Comparison of ENCODE assay signal across 21 cellular contexts in genomic region chr7:2043316-2044039, GRCh38.
A peak's percentile ranks its signal among the peaks of the same experiment; 100 is the strongest.
DNase-seq lines count a peak whose midpoint lies in the region; ATAC-seq and TF ChIP-seq lines count a peak whose summit lies in the region.
"Had no signal": no experiment of that assay in that cellular context is flagged by ENCODE, and none has a peak within 500 bp of the region (broad histone marks: within the 10 kb centered on the region; RNA-seq: fewer than 3 reads in every experiment).

No MANE protein-coding gene starts in this region.

- H3K36me3 Mint-ChIP-seq in natural killer cell treated with Interleukin-12 subunit alpha and Interleukin-12 subunit beta and Interleukin-15 and Interleukin-18, amount 100 ng/mL, for 72 hours, result no peaks in the 10 kb centered on the region
- H3K36me3 Mint-ChIP-seq in natural killer cell, result no peaks in the 10 kb centered on the region
- H3K36me3 Mint-ChIP-seq in T-helper 2 cell treated with Interferon-gamma antibody and Interleukin-4, amounts not matched to agents 5 μg/mL and 100 μg/mL, for 36 hours (ENCODE audit: low read depth), result peaks cover 11% of the 10 kb centered on the region

- 95 to 97% methylated on average over 31 to 32 of the region's 32 CpGs for WGBS in aorta, 2 donors

- H3K36me3 ChIP-seq in WERI-Rb-1, result peaks cover 8% of the 10 kb centered on the region
- H3K36me3 ChIP-seq in mucosa of descending colon (ENCODE audit: low read depth), result no peaks in the 10 kb centered on the region
- H3K36me3 ChIP-seq in aorta (ENCODE audit: control insufficient read depth in 1 of 2, insufficient read depth in 2 of 2, low read length in 1 of 2), result no peaks in the 10 kb centered on the region
- no peaks in the 10 kb centered on the region for H3K36me3 ChIP-seq in PC-9 (ENCODE audit: low read depth)
- H3K36me3 ChIP-seq: pancreas had no signal

- peak; percentile 56 for DNase-seq in natural killer cell treated with Interleukin-12 subunit alpha and Interleukin-12 subunit beta and Interleukin-15 and Interleukin-18, amount 100 ng/mL, for 72 hours (ENCODE audit: low spot score)
- DNase-seq in natural killer cell (no peak), WERI-Rb-1 (peak; percentile 68), mucosa of descending colon (peak in 2 of 3 donors; percentile 9 to 27), aorta (peak; percentile 31 to 60), PC-9 (no peak)
- DNase-seq in T-helper 2 cell treated with Interferon-gamma antibody and Interleukin-4, amounts not matched to agents 5 μg/mL and 100 μg/mL, for 36 hours (ENCODE audit: low spot score), result no peak
- DNase-seq: activated T-cell treated with anti-CD3 and anti-CD28 coated beads, Interleukin-2, amount 50 U/mL, for 72 hours; DMS79 treated with DMSO at 0.1 percent for 48 hours; H7; NCI-H1930; NK-92 treated with Interleukin-12 subunit alpha and Interleukin-12 subunit beta, amount 100 ng/mL, for 24 hours; stimulated activated naive CD4-positive, alpha-beta T cell; T1000 had no signal

- ATAC-seq in natural killer cell treated with Interleukin-12 subunit alpha and Interleukin-12 subunit beta and Interleukin-15 and Interleukin-18, amount 100 ng/mL, for 72 hours, result no peak
- ATAC-seq in natural killer cell (no peak), mucosa of descending colon (no peak), aorta (ENCODE audit: low FRiP score) (no peak), GM21390 (IDR thresholded peaks at IDR 0.05; ENCODE audit: unreplicated experiment) (no peak)
- ATAC-seq: activated T-cell treated with anti-CD3 and anti-CD28 coated beads, Interleukin-2, amount 50 U/mL, for 72 hours; pancreas had no signal

- H3K9me3 ChIP-seq in WERI-Rb-1 (ENCODE audit: severe bottlenecking), result peaks cover 7% of the 10 kb centered on the region
- no peaks in the 10 kb centered on the region for H3K9me3 ChIP-seq in mucosa of descending colon
- H3K9me3 ChIP-seq in aorta (ENCODE audit: control insufficient read depth, low read length), result no peaks in the 10 kb centered on the region
- H3K9me3 ChIP-seq in PC-9 (ENCODE audit: insufficient read depth, low read depth), result no peaks in the 10 kb centered on the region
- H3K9me3 ChIP-seq: pancreas, tibial nerve had no signal

- H4K20me1 ChIP-seq in PC-9 (ENCODE audit: insufficient read depth), result peaks cover 20% of the 10 kb centered on the region

- H3F3A ChIP-seq in PC-9 (ENCODE audit: insufficient read depth, low read depth), result peaks cover 7% of the 10 kb centered on the region; the same call in 1 of the 2 replicates

- TF ChIP-seq CTCF in natural killer cell (IDR thresholded peaks at IDR 0.05) (no peak), WERI-Rb-1 (IDR thresholded peaks at IDR 0.05; ENCODE audit: low read depth, low read length) (no peak), mucosa of descending colon (IDR thresholded peaks at IDR 0.05) (no peak), PC-9 (conservative IDR thresholded peaks at IDR 0.05) (no peak)

- H3K79me2 ChIP-seq in PC-9 (ENCODE audit: low read depth), result no peaks in the 10 kb centered on the region

- no peaks in the 10 kb centered on the region for H3K27me3 ChIP-seq in WERI-Rb-1 (ENCODE audit: insufficient read depth, low read depth, severe bottlenecking)
- H3K27me3 ChIP-seq in aorta (ENCODE audit: control insufficient read depth in 1 of 2, insufficient read depth in 2 of 2, low read length in 1 of 2), result no peaks in the 10 kb centered on the region
- no peaks in the 10 kb centered on the region for H3K27me3 ChIP-seq in PC-9 (ENCODE audit: insufficient read depth, low read depth)
- H3K27me3 ChIP-seq: pancreas, tibial nerve had no signal

- no peak overlapping the region for H3K4me3 Mint-ChIP-seq in natural killer cell treated with Interleukin-12 subunit alpha and Interleukin-12 subunit beta and Interleukin-15 and Interleukin-18, amount 100 ng/mL, for 72 hours
- H3K4me3 Mint-ChIP-seq in natural killer cell, result no peak overlapping the region
- no peak overlapping the region for H3K4me3 Mint-ChIP-seq in T-helper 2 cell treated with Interferon-gamma antibody and Interleukin-4, amounts not matched to agents 5 μg/mL and 100 μg/mL, for 36 hours
- H3K4me3 Mint-ChIP-seq: activated naive CD8-positive, alpha-beta T cell; activated T-cell treated with anti-CD3 and anti-CD28 coated beads, Interleukin-2, amount 50 U/mL, for 72 hours; CD8-positive, alpha-beta memory T cell had no signal

- no peak overlapping the region for H3K4me2 ChIP-seq in PC-9
- H3K4me2 ChIP-seq: KMS-11 had no signal

- BruUV-seq in PC-9 (replicated peaks; lab: Mats Ljungman, UMichigan), result no TSS peak

- H3K9me2 ChIP-seq in PC-9 (ENCODE audit: insufficient read depth), result no peaks in the 10 kb centered on the region

- H3K27ac ChIP-seq in WERI-Rb-1 (no peak overlapping the region), aorta (ENCODE audit: low read depth in 1 of 2, low read length in 2 of 2) (no peak overlapping the region), PC-9 (no peak overlapping the region)
- H3K27ac ChIP-seq: KMS-11, pancreas, tibial nerve had no signal

- H3K4me3 ChIP-seq in WERI-Rb-1 (ENCODE audit: low read depth, low read length) (no peak overlapping the region), mucosa of descending colon (no peak overlapping the region), aorta (ENCODE audit: low read length in 2 of 2) (no peak overlapping the region), PC-9 (no peak overlapping the region)
- H3K4me3 ChIP-seq: lung, pancreas, tibial nerve had no signal

- POLR2A ChIA-PET in PC-9 (lab: Charles Lee; ENCODE audit: unreplicated experiment), result no interaction called here

- H3K9me3 Mint-ChIP-seq in natural killer cell treated with Interleukin-12 subunit alpha and Interleukin-12 subunit beta and Interleukin-15 and Interleukin-18, amount 100 ng/mL, for 72 hours, result no peaks in the 10 kb centered on the region
- no peaks in the 10 kb centered on the region for H3K9me3 Mint-ChIP-seq in natural killer cell
- no peaks in the 10 kb centered on the region for H3K9me3 Mint-ChIP-seq in T-helper 2 cell treated with Interferon-gamma antibody and Interleukin-4, amounts not matched to agents 5 μg/mL and 100 μg/mL, for 36 hours
- H3K9me3 Mint-ChIP-seq: activated T-cell treated with anti-CD3 and anti-CD28 coated beads, Interleukin-2, amount 50 U/mL, for 72 hours; CD8-positive, alpha-beta memory T cell had no signal

- no peak overlapping the region for H2AFZ ChIP-seq in PC-9

- H3K27me3 Mint-ChIP-seq in natural killer cell treated with Interleukin-12 subunit alpha and Interleukin-12 subunit beta and Interleukin-15 and Interleukin-18, amount 100 ng/mL, for 72 hours, result peaks cover 30 to 36% of the 10 kb centered on the region in 2 donors
- peaks cover 29 to 39% of the 10 kb centered on the region in 2 donors for H3K27me3 Mint-ChIP-seq in natural killer cell (ENCODE audit: low read depth in 2 of 2)
- no peaks in the 10 kb centered on the region for H3K27me3 Mint-ChIP-seq in T-helper 2 cell treated with Interferon-gamma antibody and Interleukin-4, amounts not matched to agents 5 μg/mL and 100 μg/mL, for 36 hours (ENCODE audit: low read depth)
- H3K27me3 Mint-ChIP-seq: activated naive CD8-positive, alpha-beta T cell; CD8-positive, alpha-beta memory T cell had no signal

- H3K27ac Mint-ChIP-seq in natural killer cell treated with Interleukin-12 subunit alpha and Interleukin-12 subunit beta and Interleukin-15 and Interleukin-18, amount 100 ng/mL, for 72 hours, result no peak overlapping the region
- no peak overlapping the region for H3K27ac Mint-ChIP-seq in natural killer cell
- H3K27ac Mint-ChIP-seq in T-helper 2 cell treated with Interferon-gamma antibody and Interleukin-4, amounts not matched to agents 5 μg/mL and 100 μg/mL, for 36 hours, result no peak overlapping the region
- H3K27ac Mint-ChIP-seq: activated naive CD8-positive, alpha-beta T cell; activated T-cell treated with anti-CD3 and anti-CD28 coated beads, Interleukin-2, amount 50 U/mL, for 72 hours had no signal

- H3K4me1 ChIP-seq in mucosa of descending colon (ENCODE audit: low read depth), result peaks cover 6% of the 10 kb centered on the region
- H3K4me1 ChIP-seq in aorta (ENCODE audit: control insufficient read depth in 1 of 2, insufficient read depth in 2 of 2, low read length in 2 of 2), result no peaks in the 10 kb centered on the region
- no peaks in the 10 kb centered on the region for H3K4me1 ChIP-seq in PC-9 (replicated peaks; ENCODE audit: insufficient read depth)
- H3K4me1 ChIP-seq: pancreas, tibial nerve had no signal

- intact Hi-C loops in natural killer cell (cut with micrococcal nuclease), result no loop called here
- intact Hi-C loops in mucosa of descending colon (cut with DNase I, micrococcal nuclease), result no loop called here
- intact Hi-C loops in aorta (cut with DNase I), result no loop called here
- intact Hi-C loops in PC-9 (cut with micrococcal nuclease; ENCODE audit: unreplicated experiment), result no loop called here

- CTCF ChIA-PET in PC-9 (lab: Charles Lee), result no interaction called here

- peaks cover 35 to 50% of the 10 kb centered on the region in 2 donors for H3K4me1 Mint-ChIP-seq in natural killer cell treated with Interleukin-12 subunit alpha and Interleukin-12 subunit beta and Interleukin-15 and Interleukin-18, amount 100 ng/mL, for 72 hours (ENCODE audit: low read depth in 2 of 2)
- H3K4me1 Mint-ChIP-seq in natural killer cell, result peaks cover 57 to 69% of the 10 kb centered on the region in 2 donors
- H3K4me1 Mint-ChIP-seq in T-helper 2 cell treated with Interferon-gamma antibody and Interleukin-4, amounts not matched to agents 5 μg/mL and 100 μg/mL, for 36 hours (ENCODE audit: low read depth), result peaks cover 30% of the 10 kb centered on the region

Comparison
In these comparisons a context has a peak if more than half of its experiments do, and no peak if none do; other contexts are left out.
1. DNase-seq: peak in natural killer cell treated with Interleukin-12 subunit alpha and Interleukin-12 subunit beta and Interleukin-15 and Interleukin-18, amount 100 ng/mL, for 72 hours (single experiment), WERI-Rb-1 (single experiment), mucosa of descending colon (2 of 3) and aorta (2 of 2); none in natural killer cell (single experiment), PC-9 (0 of 2) and T-helper 2 cell treated with Interferon-gamma antibody and Interleukin-4, amounts not matched to agents 5 μg/mL and 100 μg/mL, for 36 hours (single experiment).